ENCODE assay signal across 13 cellular contexts in genomic region chr3:182959474-182960350, GRCh38. TPM values are rescaled to one million over a fixed set of nuclear protein-coding genes. Genes with fewer than 3 reads are reported as not detected.
DNase-seq lines count a peak whose midpoint lies in the region.
"Had no signal": no experiment of that assay in that cellular context is flagged by ENCODE, and none has a peak within 500 bp of the region (broad histone marks: within the 10 kb centered on the region; RNA-seq: fewer than 3 reads in every experiment).

No MANE protein-coding gene starts in this region.

- no peaks in the 10 kb centered on the region for H3K36me3 ChIP-seq in ectodermal cell (ENCODE audit: control insufficient read depth, insufficient read depth, low read length)

- WGBS in ectodermal cell, 2 experiments = 21 to 31% methylated on average over 4 of the region's 4 CpGs

- no peaks in the 10 kb centered on the region for H3K9me3 ChIP-seq in ectodermal cell (ENCODE audit: control insufficient read depth, low read length)
- H3K9me3 ChIP-seq: tibial nerve had no signal

- H3K27ac ChIP-seq in ectodermal cell (ENCODE audit: insufficient read depth, low read depth, low read length, poor library complexity, severe bottlenecking) = peak overlapping the region; percentile 38
- H3K27ac ChIP-seq: tibial nerve had no signal

- peaks cover 10% of the 10 kb centered on the region for H3K4me1 ChIP-seq in ectodermal cell (ENCODE audit: control insufficient read depth, insufficient read depth, low read length)

- no peak overlapping the region for H3K4me3 ChIP-seq in ectodermal cell (ENCODE audit: insufficient read depth, low read depth, low read length)
- H3K4me3 ChIP-seq: tibial nerve had no signal

- no peaks in the 10 kb centered on the region for H3K27me3 ChIP-seq in ectodermal cell (ENCODE audit: control insufficient read depth, insufficient read depth, low read length, poor library complexity, severe bottlenecking)
- H3K27me3 ChIP-seq: tibial nerve had no signal

- peak; percentile 45 for DNase-seq in NCI-H2029 (lab: John Stamatoyannopoulos, UW)
- DNase-seq in NCI-H2029 treated with DMSO at 0.1 percent for 48 hours (lab: John Stamatoyannopoulos, UW) = no peak
- DNase-seq in NCI-H748 treated with DMSO at 0.1 percent for 48 hours (lab: John Stamatoyannopoulos, UW) = peak; percentile 44
- peak; percentile 29 for DNase-seq in pons (ENCODE audit: low spot score)
- DNase-seq in T-helper 9 cell = no peak
- DNase-seq in stimulated activated CD4-positive, alpha-beta T cell treated with anti-CD3 and anti-CD28 coated beads, Interleukin-4, amount 100 ng/mL, for 4 hours = no peak
- DNase-seq in activated gamma-delta T cell (lab: John Stamatoyannopoulos, UW) = no peak
- DNase-seq: activated CD4-positive, CD25-positive, alpha-beta regulatory T cell; activated effector memory CD4-positive, alpha-beta T cell treated with Interleukin-2 at 50 U/mL for 16 hours; effector CD8-positive, alpha-beta T cell; stimulated activated CD4-positive, alpha-beta T cell treated with anti-CD3 and anti-CD28 coated beads, Interleukin-4, amount 100 ng/mL, for 24 hours had no signal

RNA-seq across cellular contexts. Expression of gene DCUN1D1, which starts 20.6 kb away (rescaled TPM):
- 43.0 TPM for polyA plus RNA-seq in ectodermal cell (2013, experiment 1 of 4)
- 41.1 TPM for polyA plus RNA-seq in ectodermal cell (2013, experiment 2 of 4)
- polyA plus RNA-seq in ectodermal cell (2013, experiment 3 of 4) = 26.4 TPM
- polyA plus RNA-seq in ectodermal cell (2013, experiment 4 of 4) = 29.3 TPM

Comparison
In these comparisons a context has a peak if more than half of its experiments do, and no peak if none do; other contexts are left out.
1. DNase-seq: peak in NCI-H2029 (single experiment), NCI-H748 treated with DMSO at 0.1 percent for 48 hours (single experiment) and pons (single experiment); none in NCI-H2029 treated with DMSO at 0.1 percent for 48 hours (single experiment), T-helper 9 cell (single experiment), stimulated activated CD4-positive, alpha-beta T cell treated with anti-CD3 and anti-CD28 coated beads, Interleukin-4, amount 100 ng/mL, for 4 hours (0 of 2) and activated gamma-delta T cell (single experiment).